Comparison of ENCODE assay signal across 26 cellular contexts in genomic region chr3:151319613-151320012, GRCh38. TPM values are rescaled to one million over a fixed set of nuclear protein-coding genes. Genes with fewer than 3 reads are reported as not detected.
DNase-seq lines count a peak whose midpoint lies in the region; ATAC-seq and TF ChIP-seq lines count a peak whose summit lies in the region.
"Had no signal": no experiment of that assay in that cellular context is flagged by ENCODE, and none has a peak within 500 bp of the region (broad histone marks: within the 10 kb centered on the region; RNA-seq: fewer than 3 reads in every experiment).

No MANE protein-coding gene starts in this region.

- H3K9me3 Mint-ChIP-seq in CD14-positive monocyte (peaks cover 0 to 2% (median 0%) of the 10 kb centered on the region in 7 donors), GM23338 (no peaks in the 10 kb centered on the region)
- H3K9me3 Mint-ChIP-seq: activated B cell treated with CpG ODN at 0.5 μM for 24 hours; activated CD4-positive, alpha-beta memory T cell treated with anti-CD3 and anti-CD28 coated beads, Interleukin-2, amount 10 ng/mL, durations not matched to agents 7 days and 5 days; activated naive CD4-positive, alpha-beta T cell treated with anti-CD3 and anti-CD28 coated beads, Interleukin-2, amount 50 U/mL, for 24 hours; naive thymus-derived CD8-positive, alpha-beta T cell; stimulated activated memory B cell treated with anti-CD40 and anti-IgM and Interleukin-4, amounts not matched to agents 10 μg/mL and 1 μg/mL and 100 μg/mL, for 72 hours had no signal

- DNase-seq in CD14-positive monocyte (ENCODE audit: low spot score), result no peak
- peak; percentile 9 for DNase-seq in LHCN-M2 (ENCODE audit: low read depth)
- DNase-seq in epithelial cell of prostate (ENCODE audit: low read depth, low spot score), result no peak
- no peak for DNase-seq in omental fat pad (ENCODE audit: low spot score)
- DNase-seq in GM23338 (ENCODE audit: low spot score), result no peak
- no peak for DNase-seq in activated gamma-delta T cell treated with Interleukin-2 at 50 U/mL for 16 hours
- DNase-seq in cerebellar nuclear complex (lab: John Stamatoyannopoulos, UW), result no peak
- DNase-seq in stomach, result no peak
- DNase-seq: activated B cell treated with CpG ODN at 0.5 μM for 24 hours; activated CD4-positive, alpha-beta memory T cell treated with anti-CD3 and anti-CD28 coated beads, Interleukin-2, amount 10 ng/mL, durations not matched to agents 7 days and 5 days; activated T-cell treated with anti-CD3 and anti-CD28 coated beads, Interleukin-2, amount 50 U/mL, for 48 hours; brain microvascular endothelial cell; cortex of kidney; DMS79; left colon; naive thymus-derived CD8-positive, alpha-beta T cell; NCI-H1105; NCI-H2081 treated with DMSO at 0.1 percent for 48 hours; NCI-H510A treated with DMSO at 0.1 percent for 48 hours; pancreas; right lobe of liver; T-helper 9 cell had no signal

- H3K27ac ChIP-seq in epithelial cell of prostate, result peak overlapping the region; percentile 96
- no peak overlapping the region for H3K27ac ChIP-seq in GM23338 (ENCODE audit: low read depth)
- no peak overlapping the region for H3K27ac ChIP-seq in stomach
- H3K27ac ChIP-seq: brain microvascular endothelial cell, gastroesophageal sphincter, pancreas, right lobe of liver had no signal

- H3K9me3 ChIP-seq in stomach, result no peaks in the 10 kb centered on the region
- H3K9me3 ChIP-seq: gastroesophageal sphincter, pancreas, right lobe of liver had no signal

- H3K36me3 Mint-ChIP-seq in CD14-positive monocyte, result no peaks in the 10 kb centered on the region
- peaks cover 4% of the 10 kb centered on the region; the same call in 1 of the 3 replicates for H3K36me3 Mint-ChIP-seq in GM23338 (ENCODE audit: low read depth)
- H3K36me3 Mint-ChIP-seq: activated naive CD4-positive, alpha-beta T cell treated with anti-CD3 and anti-CD28 coated beads, Interleukin-2, amount 50 U/mL, for 24 hours; naive thymus-derived CD8-positive, alpha-beta T cell; stimulated activated memory B cell treated with anti-CD40 and anti-IgM and Interleukin-4, amounts not matched to agents 10 μg/mL and 1 μg/mL and 100 μg/mL, for 72 hours had no signal

- H3K36me3 ChIP-seq in GM23338 (ENCODE audit: insufficient read depth) (no peaks in the 10 kb centered on the region), stomach (no peaks in the 10 kb centered on the region)
- H3K36me3 ChIP-seq: brain microvascular endothelial cell, gastroesophageal sphincter, pancreas, right lobe of liver had no signal

- no peaks in the 10 kb centered on the region for H3F3A ChIP-seq in GM23338 (replicated peaks; ENCODE audit: low read depth)

- no peak overlapping the region for H2AFZ ChIP-seq in GM23338

- TF ChIP-seq CTCF in CD14-positive monocyte (IDR thresholded peaks at IDR 0.05) (no peak), omental fat pad (IDR thresholded peaks at IDR 0.05) (no peak), GM23338 (conservative IDR thresholded peaks at IDR 0.05; ENCODE audit: low read depth in 2 of 2) (no peak), stomach (IDR thresholded peaks at IDR 0.05) (no peak)

- TF ChIP-seq EP300 in stomach (IDR thresholded peaks at IDR 0.05), result no peak

- H3K4me2 ChIP-seq in GM23338, result no peak overlapping the region

- no peak for TF ChIP-seq POLR2A in stomach (IDR thresholded peaks at IDR 0.05)

- H3K79me2 ChIP-seq in GM23338 (replicated peaks; ENCODE audit: insufficient read depth), result no peaks in the 10 kb centered on the region

- 81 to 92% (median 88%) methylated on average over 4 of the region's 4 CpGs for WGBS in stomach, 5 donors

- peaks cover 3% of the 10 kb centered on the region; the same call in 1 of the 2 replicates for H3K9me2 ChIP-seq in GM23338 (ENCODE audit: insufficient read depth)

- peak overlapping the region in 6 of 7 donors; percentile 23 to 95 (median 85) for H3K27ac Mint-ChIP-seq in CD14-positive monocyte
- no peak overlapping the region for H3K27ac Mint-ChIP-seq in GM23338
- H3K27ac Mint-ChIP-seq: activated B cell treated with CpG ODN at 0.5 μM for 24 hours; activated CD4-positive, alpha-beta memory T cell treated with anti-CD3 and anti-CD28 coated beads, Interleukin-2, amount 10 ng/mL, durations not matched to agents 7 days and 5 days; activated naive CD4-positive, alpha-beta T cell treated with anti-CD3 and anti-CD28 coated beads, Interleukin-2, amount 50 U/mL, for 24 hours; naive thymus-derived CD8-positive, alpha-beta T cell; stimulated activated memory B cell treated with anti-CD40 and anti-IgM and Interleukin-4, amounts not matched to agents 10 μg/mL and 1 μg/mL and 100 μg/mL, for 72 hours had no signal

- H3K27me3 ChIP-seq in GM23338 (ENCODE audit: insufficient read depth), result no peaks in the 10 kb centered on the region
- no peaks in the 10 kb centered on the region for H3K27me3 ChIP-seq in stomach
- H3K27me3 ChIP-seq: brain microvascular endothelial cell, gastroesophageal sphincter, pancreas, right lobe of liver had no signal

- H3K4me1 ChIP-seq in GM23338 (ENCODE audit: insufficient read depth) (peaks cover 32% of the 10 kb centered on the region), stomach (no peaks in the 10 kb centered on the region)
- H3K4me1 ChIP-seq: gastroesophageal sphincter, pancreas, right lobe of liver had no signal

- H3K4me1 Mint-ChIP-seq in CD14-positive monocyte (peaks cover 62% of the 10 kb centered on the region), GM23338 (peaks cover 33% of the 10 kb centered on the region)
- H3K4me1 Mint-ChIP-seq: activated naive CD4-positive, alpha-beta T cell treated with anti-CD3 and anti-CD28 coated beads, Interleukin-2, amount 50 U/mL, for 24 hours had no signal

- H3K4me3 ChIP-seq in GM23338 (no peak overlapping the region), stomach (no peak overlapping the region)
- H3K4me3 ChIP-seq: gastroesophageal sphincter, pancreas, right lobe of liver had no signal

- ATAC-seq in omental fat pad (ENCODE audit: low FRiP score) (peak; percentile 64), GM23338 (no peak)
- ATAC-seq: gastroesophageal sphincter; left colon; naive thymus-derived CD8-positive, alpha-beta T cell; pancreas; stimulated activated memory B cell treated with anti-CD40 and anti-IgM and Interleukin-4, amounts not matched to agents 10 μg/mL and 1 μg/mL and 100 μg/mL, for 72 hours had no signal

- intact Hi-C loops in CD14-positive monocyte (cut with micrococcal nuclease), result loop anchor here in 1 of 2 donors (10.0 kb wide), 1 partner anchor 65 kb away; the partner anchor contains the start of gene P2RY12
- intact Hi-C loops in stomach (cut with DNase I; ENCODE audit: low total_unique reads), result no loop called here

- H4K20me1 ChIP-seq in GM23338 (replicated peaks; ENCODE audit: insufficient read depth), result no peaks in the 10 kb centered on the region

- H3K4me3 Mint-ChIP-seq in CD14-positive monocyte (no peak overlapping the region), GM23338 (no peak overlapping the region)
- H3K4me3 Mint-ChIP-seq: activated B cell treated with CpG ODN at 0.5 μM for 24 hours; activated CD4-positive, alpha-beta memory T cell treated with anti-CD3 and anti-CD28 coated beads, Interleukin-2, amount 10 ng/mL, durations not matched to agents 7 days and 5 days; activated naive CD4-positive, alpha-beta T cell treated with anti-CD3 and anti-CD28 coated beads, Interleukin-2, amount 50 U/mL, for 24 hours; naive thymus-derived CD8-positive, alpha-beta T cell; stimulated activated memory B cell treated with anti-CD40 and anti-IgM and Interleukin-4, amounts not matched to agents 10 μg/mL and 1 μg/mL and 100 μg/mL, for 72 hours had no signal

- H3K27me3 Mint-ChIP-seq in CD14-positive monocyte (ENCODE audit: low read depth in 3 of 3) (peaks cover 0 to 3% (median 0%) of the 10 kb centered on the region in 3 donors), GM23338 (ENCODE audit: insufficient read depth, low read depth, poor library complexity) (no peaks in the 10 kb centered on the region)
- H3K27me3 Mint-ChIP-seq: activated B cell treated with CpG ODN at 0.5 μM for 24 hours; naive thymus-derived CD8-positive, alpha-beta T cell; stimulated activated memory B cell treated with anti-CD40 and anti-IgM and Interleukin-4, amounts not matched to agents 10 μg/mL and 1 μg/mL and 100 μg/mL, for 72 hours had no signal

TF ChIP-seq in GM23338, 12 proteins besides CTCF, POLR2A, EP300 and RAD21 (continues in another document):
- no peak for TF ChIP-seq CREB1 (CRISPR knock-in tag; IDR thresholded peaks at IDR 0.05; ENCODE audit: low read depth)
- no peak for TF ChIP-seq ZNF331 (CRISPR knock-in tag; IDR thresholded peaks at IDR 0.05; ENCODE audit: low read depth)

RNA-seq across cellular contexts. Expression of gene GPR87, which starts 3.0 kb away (rescaled TPM):
- polyA plus RNA-seq in CD14-positive monocyte (under 1 TPM in 1 of 2 donors, not detected in 1; 0.15 TPM), GM23338 (2016; fragmentation: Nextera tagmentation; extraction: Ambion mirVana) (0.21 TPM in 1 of 2 replicates, not detected in the other), stomach (10 to 100 TPM in 1 of 3 donors, not detected in 2; 32.3 TPM)
- total RNA-seq in LHCN-M2 (2014; rRNA removed) (not detected in 2 replicates), omental fat pad (not detected), stomach (under 1 TPM in 1 of 5 donors, not detected in 4; 0.37 TPM)
- not detected for polyA plus RNA-seq in LHCN-M2 (2012)
- total RNA-seq in GM23338 (2014; rRNA removed; shearing (Covaris generic)), result not detected in 2 replicates
- total RNA-seq: activated B cell treated with CpG ODN at 0.5 μM for 24 hours; left colon; mesenteric fat pad; naive thymus-derived CD8-positive, alpha-beta T cell; pancreas; right lobe of liver had no signal
- polyA plus RNA-seq: naive thymus-derived CD8-positive, alpha-beta T cell; pancreas had no signal

RNA-seq across cellular contexts. Expression of gene P2RY13, which starts 9.7 kb away (rescaled TPM):
- polyA plus RNA-seq in CD14-positive monocyte, result 10 to 100 TPM; 45.6 to 80.0 TPM
- total RNA-seq in LHCN-M2 (2014; rRNA removed), result not detected in 2 replicates
- not detected for polyA plus RNA-seq in LHCN-M2 (2012)
- total RNA-seq in omental fat pad, result 10 to 100 TPM in 1 of 4 donors, 1 to 10 TPM in 2, under 1 TPM in 1; 0.72 to 10.7 (median 3.4) TPM
- not detected in 2 replicates for total RNA-seq in GM23338 (2014; rRNA removed; shearing (Covaris generic))
- polyA plus RNA-seq in GM23338 (2016; fragmentation: Nextera tagmentation; extraction: Ambion mirVana), result 0.38 and 0.68 TPM in 2 replicates
- total RNA-seq in stomach, result 1 to 10 TPM in 3 of 5 donors, not detected in 2; 1.2 to 1.9 (median 1.3) TPM
- polyA plus RNA-seq in stomach, result under 1 TPM; 0.38 to 0.61 (median 0.50) TPM
- total RNA-seq: activated CD4-positive, alpha-beta memory T cell treated with anti-CD3 and anti-CD28 coated beads, Interleukin-2, amount 10 ng/mL, durations not matched to agents 7 days and 5 days; naive thymus-derived CD8-positive, alpha-beta T cell had no signal

RNA-seq across cellular contexts. Expression of gene P2RY14, which starts 41.3 kb away (rescaled TPM):
- polyA plus RNA-seq in CD14-positive monocyte (under 1 TPM; 0.50 to 0.67 TPM), GM23338 (2016; fragmentation: Nextera tagmentation; extraction: Ambion mirVana) (0.95 and 1.2 TPM in 2 replicates), stomach (1 to 10 TPM; 4.8 to 8.6 (median 8.6) TPM)
- total RNA-seq in LHCN-M2 (2014; rRNA removed) (0.19 TPM in 1 of 2 replicates, not detected in the other), omental fat pad (10 to 100 TPM in 1 of 4 donors, 1 to 10 TPM in 3; 2.2 to 12.8 (median 6.4) TPM), stomach (10 to 100 TPM in 3 of 5 donors, 1 to 10 TPM in 2; 1.7 to 43.2 (median 11.6) TPM)
- not detected for polyA plus RNA-seq in LHCN-M2 (2012)
- not detected in 2 replicates for total RNA-seq in GM23338 (2014; rRNA removed; shearing (Covaris generic))
- polyA plus RNA-seq: naive thymus-derived CD8-positive, alpha-beta T cell had no signal
